ENCODE assay signal across 8 cellular contexts in the genomic region with DNA sequence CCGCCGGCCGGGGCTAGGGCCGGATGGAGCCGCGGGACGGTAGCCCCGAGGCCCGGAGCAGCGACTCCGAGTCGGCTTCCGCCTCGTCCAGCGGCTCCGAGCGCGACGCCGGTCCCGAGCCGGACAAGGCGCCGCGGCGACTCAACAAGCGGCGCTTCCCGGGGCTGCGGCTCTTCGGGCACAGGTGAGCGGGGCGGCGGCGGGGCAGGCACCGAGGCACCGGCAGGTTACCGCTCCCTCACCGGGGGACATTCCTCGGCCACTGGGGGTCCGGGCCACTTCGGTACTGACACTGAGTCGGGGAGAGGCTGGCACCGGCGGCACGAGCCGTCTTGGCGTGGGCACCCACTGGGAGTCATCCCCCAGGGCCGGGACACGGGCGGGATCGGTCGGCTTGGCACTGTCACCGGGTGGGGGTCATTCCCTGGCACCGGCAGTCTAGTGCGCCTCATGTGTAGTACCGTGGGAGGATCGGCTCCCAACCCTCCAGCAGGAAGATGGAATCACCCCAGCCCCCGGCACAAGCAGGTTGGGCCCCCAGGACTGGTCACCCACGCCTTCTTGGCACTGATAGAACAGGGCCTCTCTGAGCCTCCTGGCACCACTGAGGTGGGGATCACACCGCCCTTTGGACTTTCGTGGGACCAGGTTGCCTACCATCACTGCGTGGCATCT.
DNase-seq lines count a peak whose midpoint lies in the region.

No MANE protein-coding gene starts in this region.

- H3K27ac Mint-ChIP-seq in T-helper 1 cell treated with Interleukin-12 subunit alpha and Interleukin-12 subunit beta and Interleukin-4 antibody, amounts not matched to agents 30 μg/mL and 1 μg/mL, for 36 hours = peak overlapping the region; percentile 91

- H3K4me1 ChIP-seq in neuron (ENCODE audit: insufficient read depth, low read length) = peaks cover 9% of the 10 kb centered on the region

- H3K9me3 ChIP-seq in neuron (ENCODE audit: low read length) = no peaks in the 10 kb centered on the region

- peaks cover 61% of the 10 kb centered on the region for H3K4me1 Mint-ChIP-seq in T-helper 1 cell treated with Interleukin-12 subunit alpha and Interleukin-12 subunit beta and Interleukin-4 antibody, amounts not matched to agents 30 μg/mL and 1 μg/mL, for 36 hours (ENCODE audit: low read depth)

- H3K27me3 Mint-ChIP-seq in T-helper 1 cell treated with Interleukin-12 subunit alpha and Interleukin-12 subunit beta and Interleukin-4 antibody, amounts not matched to agents 30 μg/mL and 1 μg/mL, for 36 hours (ENCODE audit: low read depth) = no peaks in the 10 kb centered on the region

- peak overlapping the region; percentile 86 for H3K4me3 ChIP-seq in neuron (ENCODE audit: low read length)

- DNase-seq in stimulated activated CD4-positive, alpha-beta T cell treated with anti-CD3 and anti-CD28 coated beads, Interleukin-15, amount 100 ng/mL, for 24 hours = peak; percentile 50
- no peak for DNase-seq in stimulated activated CD4-positive, alpha-beta T cell treated with anti-CD3 and anti-CD28 coated beads, Interleukin-4, amount 100 ng/mL, for 1 hour
- no peak for DNase-seq in epithelial cell of prostate (ENCODE audit: low read depth, low spot score)
- no peak for DNase-seq in NCI-H2196 (lab: John Stamatoyannopoulos, UW; ENCODE audit: unreplicated experiment)
- no peak for DNase-seq in NCI-H2227 treated with DMSO at 0.1 percent for 48 hours (lab: John Stamatoyannopoulos, UW)
- DNase-seq in UCSD-AML1 (lab: John Stamatoyannopoulos, UW; ENCODE audit: unreplicated experiment) = no peak

- H3K9me3 Mint-ChIP-seq in T-helper 1 cell treated with Interleukin-12 subunit alpha and Interleukin-12 subunit beta and Interleukin-4 antibody, amounts not matched to agents 30 μg/mL and 1 μg/mL, for 36 hours = no peaks in the 10 kb centered on the region

- peak overlapping the region; percentile 95 for H3K4me3 Mint-ChIP-seq in T-helper 1 cell treated with Interleukin-12 subunit alpha and Interleukin-12 subunit beta and Interleukin-4 antibody, amounts not matched to agents 30 μg/mL and 1 μg/mL, for 36 hours

- peak overlapping the region; percentile 40 for H3K27ac ChIP-seq in epithelial cell of prostate

- peaks cover 15% of the 10 kb centered on the region for H3K36me3 Mint-ChIP-seq in T-helper 1 cell treated with Interleukin-12 subunit alpha and Interleukin-12 subunit beta and Interleukin-4 antibody, amounts not matched to agents 30 μg/mL and 1 μg/mL, for 36 hours (ENCODE audit: low read depth)

- no peaks in the 10 kb centered on the region for H3K36me3 ChIP-seq in neuron (ENCODE audit: insufficient read depth, low read length)

- H3K27me3 ChIP-seq in neuron (ENCODE audit: insufficient read depth, low read length) = no peaks in the 10 kb centered on the region

- peak overlapping the region; percentile 15 for H2AFZ ChIP-seq in neuron (ENCODE audit: low read depth, low read length)
